In genomic region chr6:18412644-18413043, GRCh38 we compare ENCODE assay signal across 1 cellular context.
TF ChIP-seq lines count a peak whose summit lies in the region.

No MANE protein-coding gene starts in this region.

TF ChIP-seq in GM23338, 12 proteins besides CTCF, POLR2A, EP300 and RAD21 (continued from another document):
- TF ChIP-seq, protein P1, sequence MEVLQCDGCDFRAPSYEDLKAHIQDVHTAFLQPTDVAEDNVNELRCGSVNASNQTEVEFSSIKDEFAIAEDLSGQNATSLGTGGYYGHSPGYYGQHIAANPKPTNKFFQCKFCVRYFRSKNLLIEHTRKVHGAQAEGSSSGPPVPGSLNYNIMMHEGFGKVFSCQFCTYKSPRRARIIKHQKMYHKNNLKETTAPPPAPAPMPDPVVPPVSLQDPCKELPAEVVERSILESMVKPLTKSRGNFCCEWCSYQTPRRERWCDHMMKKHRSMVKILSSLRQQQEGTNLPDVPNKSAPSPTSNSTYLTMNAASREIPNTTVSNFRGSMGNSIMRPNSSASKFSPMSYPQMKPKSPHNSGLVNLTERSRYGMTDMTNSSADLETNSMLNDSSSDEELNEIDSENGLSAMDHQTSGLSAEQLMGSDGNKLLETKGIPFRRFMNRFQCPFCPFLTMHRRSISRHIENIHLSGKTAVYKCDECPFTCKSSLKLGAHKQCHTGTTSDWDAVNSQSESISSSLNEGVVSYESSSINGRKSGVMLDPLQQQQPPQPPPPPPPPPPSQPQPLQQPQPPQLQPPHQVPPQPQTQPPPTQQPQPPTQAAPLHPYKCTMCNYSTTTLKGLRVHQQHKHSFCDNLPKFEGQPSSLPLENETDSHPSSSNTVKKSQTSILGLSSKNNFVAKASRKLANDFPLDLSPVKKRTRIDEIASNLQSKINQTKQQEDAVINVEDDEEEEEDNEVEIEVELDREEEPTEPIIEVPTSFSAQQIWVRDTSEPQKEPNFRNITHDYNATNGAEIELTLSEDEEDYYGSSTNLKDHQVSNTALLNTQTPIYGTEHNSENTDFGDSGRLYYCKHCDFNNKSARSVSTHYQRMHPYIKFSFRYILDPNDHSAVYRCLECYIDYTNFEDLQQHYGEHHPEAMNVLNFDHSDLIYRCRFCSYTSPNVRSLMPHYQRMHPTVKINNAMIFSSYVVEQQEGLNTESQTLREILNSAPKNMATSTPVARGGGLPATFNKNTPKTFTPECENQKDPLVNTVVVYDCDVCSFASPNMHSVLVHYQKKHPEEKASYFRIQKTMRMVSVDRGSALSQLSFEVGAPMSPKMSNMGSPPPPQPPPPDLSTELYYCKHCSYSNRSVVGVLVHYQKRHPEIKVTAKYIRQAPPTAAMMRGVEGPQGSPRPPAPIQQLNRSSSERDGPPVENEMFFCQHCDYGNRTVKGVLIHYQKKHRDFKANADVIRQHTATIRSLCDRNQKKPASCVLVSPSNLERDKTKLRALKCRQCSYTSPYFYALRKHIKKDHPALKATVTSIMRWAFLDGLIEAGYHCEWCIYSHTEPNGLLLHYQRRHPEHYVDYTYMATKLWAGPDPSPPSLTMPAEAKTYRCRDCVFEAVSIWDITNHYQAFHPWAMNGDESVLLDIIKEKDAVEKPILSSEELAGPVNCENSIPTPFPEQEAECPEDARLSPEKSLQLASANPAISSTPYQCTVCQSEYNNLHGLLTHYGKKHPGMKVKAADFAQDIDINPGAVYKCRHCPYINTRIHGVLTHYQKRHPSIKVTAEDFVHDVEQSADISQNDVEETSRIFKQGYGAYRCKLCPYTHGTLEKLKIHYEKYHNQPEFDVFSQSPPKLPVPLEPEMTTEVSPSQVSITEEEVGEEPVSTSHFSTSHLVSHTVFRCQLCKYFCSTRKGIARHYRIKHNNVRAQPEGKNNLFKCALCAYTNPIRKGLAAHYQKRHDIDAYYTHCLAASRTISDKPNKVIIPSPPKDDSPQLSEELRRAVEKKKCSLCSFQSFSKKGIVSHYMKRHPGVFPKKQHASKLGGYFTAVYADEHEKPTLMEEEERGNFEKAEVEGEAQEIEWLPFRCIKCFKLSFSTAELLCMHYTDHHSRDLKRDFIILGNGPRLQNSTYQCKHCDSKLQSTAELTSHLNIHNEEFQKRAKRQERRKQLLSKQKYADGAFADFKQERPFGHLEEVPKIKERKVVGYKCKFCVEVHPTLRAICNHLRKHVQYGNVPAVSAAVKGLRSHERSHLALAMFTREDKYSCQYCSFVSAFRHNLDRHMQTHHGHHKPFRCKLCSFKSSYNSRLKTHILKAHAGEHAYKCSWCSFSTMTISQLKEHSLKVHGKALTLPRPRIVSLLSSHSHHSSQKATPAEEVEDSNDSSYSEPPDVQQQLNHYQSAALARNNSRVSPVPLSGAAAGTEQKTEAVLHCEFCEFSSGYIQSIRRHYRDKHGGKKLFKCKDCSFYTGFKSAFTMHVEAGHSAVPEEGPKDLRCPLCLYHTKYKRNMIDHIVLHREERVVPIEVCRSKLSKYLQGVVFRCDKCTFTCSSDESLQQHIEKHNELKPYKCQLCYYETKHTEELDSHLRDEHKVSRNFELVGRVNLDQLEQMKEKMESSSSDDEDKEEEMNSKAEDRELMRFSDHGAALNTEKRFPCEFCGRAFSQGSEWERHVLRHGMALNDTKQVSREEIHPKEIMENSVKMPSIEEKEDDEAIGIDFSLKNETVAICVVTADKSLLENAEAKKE (CRISPR knock-in tag; IDR thresholded peaks at IDR 0.05) = no peak
- TF ChIP-seq CREB1 (CRISPR knock-in tag; IDR thresholded peaks at IDR 0.05; ENCODE audit: low read depth) = no peak
- TF ChIP-seq POLR2AphosphoS5 (IDR thresholded peaks at IDR 0.05; ENCODE audit: low read depth) = no peak
- TF ChIP-seq ETS1 (IDR thresholded peaks at IDR 0.05) = no peak
- TF ChIP-seq EZH2 (IDR thresholded peaks at IDR 0.05; ENCODE audit: low read depth, unreplicated experiment) = no peak
- TF ChIP-seq, protein P2, sequence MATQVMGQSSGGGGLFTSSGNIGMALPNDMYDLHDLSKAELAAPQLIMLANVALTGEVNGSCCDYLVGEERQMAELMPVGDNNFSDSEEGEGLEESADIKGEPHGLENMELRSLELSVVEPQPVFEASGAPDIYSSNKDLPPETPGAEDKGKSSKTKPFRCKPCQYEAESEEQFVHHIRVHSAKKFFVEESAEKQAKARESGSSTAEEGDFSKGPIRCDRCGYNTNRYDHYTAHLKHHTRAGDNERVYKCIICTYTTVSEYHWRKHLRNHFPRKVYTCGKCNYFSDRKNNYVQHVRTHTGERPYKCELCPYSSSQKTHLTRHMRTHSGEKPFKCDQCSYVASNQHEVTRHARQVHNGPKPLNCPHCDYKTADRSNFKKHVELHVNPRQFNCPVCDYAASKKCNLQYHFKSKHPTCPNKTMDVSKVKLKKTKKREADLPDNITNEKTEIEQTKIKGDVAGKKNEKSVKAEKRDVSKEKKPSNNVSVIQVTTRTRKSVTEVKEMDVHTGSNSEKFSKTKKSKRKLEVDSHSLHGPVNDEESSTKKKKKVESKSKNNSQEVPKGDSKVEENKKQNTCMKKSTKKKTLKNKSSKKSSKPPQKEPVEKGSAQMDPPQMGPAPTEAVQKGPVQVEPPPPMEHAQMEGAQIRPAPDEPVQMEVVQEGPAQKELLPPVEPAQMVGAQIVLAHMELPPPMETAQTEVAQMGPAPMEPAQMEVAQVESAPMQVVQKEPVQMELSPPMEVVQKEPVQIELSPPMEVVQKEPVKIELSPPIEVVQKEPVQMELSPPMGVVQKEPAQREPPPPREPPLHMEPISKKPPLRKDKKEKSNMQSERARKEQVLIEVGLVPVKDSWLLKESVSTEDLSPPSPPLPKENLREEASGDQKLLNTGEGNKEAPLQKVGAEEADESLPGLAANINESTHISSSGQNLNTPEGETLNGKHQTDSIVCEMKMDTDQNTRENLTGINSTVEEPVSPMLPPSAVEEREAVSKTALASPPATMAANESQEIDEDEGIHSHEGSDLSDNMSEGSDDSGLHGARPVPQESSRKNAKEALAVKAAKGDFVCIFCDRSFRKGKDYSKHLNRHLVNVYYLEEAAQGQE (IDR thresholded peaks at IDR 0.05; ENCODE audit: unreplicated experiment) = no peak
- no peak for TF ChIP-seq JUNB (IDR thresholded peaks at IDR 0.05; ENCODE audit: unreplicated experiment)
